8 cellular contexts compared by ENCODE assay signal in the genomic region with DNA sequence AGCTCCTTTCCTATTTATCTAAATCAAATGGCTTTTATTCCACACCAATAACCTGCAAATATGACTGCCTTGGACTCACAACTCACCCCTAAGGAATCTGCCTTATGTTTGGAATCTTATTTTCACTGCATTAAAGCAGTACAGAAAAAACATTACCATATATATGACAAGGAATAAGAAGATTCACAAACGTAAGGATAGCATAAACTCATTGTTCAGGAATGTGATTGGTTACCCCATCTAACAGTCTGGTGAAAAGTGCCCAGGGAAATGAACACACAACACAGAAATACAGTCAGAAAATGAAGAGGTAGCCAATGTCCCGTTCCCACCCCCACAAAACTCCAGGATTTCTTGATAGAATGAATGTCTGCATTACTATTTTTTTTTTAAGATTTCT. TPM values are rescaled to one million over a fixed set of nuclear protein-coding genes. Genes with fewer than 3 reads are reported as not detected.
DNase-seq lines count a peak whose midpoint lies in the region; ATAC-seq and TF ChIP-seq lines count a peak whose summit lies in the region.
"Had no signal": no experiment of that assay in that cellular context is flagged by ENCODE, and none has a peak within 500 bp of the region (broad histone marks: within the 10 kb centered on the region; RNA-seq: fewer than 3 reads in every experiment).

No MANE protein-coding gene starts in this region.

- TF ChIP-seq POLR2A in uterus (IDR thresholded peaks at IDR 0.05) = no peak

- DNase-seq in GM23248 (peak; percentile 67), RWPE2 (ENCODE audit: low spot score) (no peak), epithelial cell of esophagus (ENCODE audit: low read depth) (peak; percentile 54), retinal pigment epithelial cell (ENCODE audit: low read depth) (peak; percentile 8), uterus (no peak), OCI-M1 (lab: John Stamatoyannopoulos, UW) (no peak), midbrain (lab: John Stamatoyannopoulos, UW) (no peak)
- DNase-seq: activated CD4-positive, CD25-positive, alpha-beta regulatory T cell had no signal

- no peaks in the 10 kb centered on the region for H4K20me1 ChIP-seq in GM23248 (ENCODE audit: insufficient read depth)

- peak overlapping the region; percentile 97 for H3K9ac ChIP-seq in GM23248

- in situ Hi-C loops in GM23248 (cut with MboI) = no loop called here

- H3K4me1 ChIP-seq in GM23248 (ENCODE audit: insufficient read depth) (peaks cover 30% of the 10 kb centered on the region), RWPE2 (ENCODE audit: insufficient read depth, poor library complexity, severe bottlenecking) (peaks cover 21% of the 10 kb centered on the region), uterus (peaks cover 4% of the 10 kb centered on the region in 2 donors)

- no peak overlapping the region for H2AFZ ChIP-seq in GM23248

- intact Hi-C loops in uterus (cut with DNase I; ENCODE audit: low total_unique reads) = no loop called here

- H3K36me3 ChIP-seq in GM23248 (ENCODE audit: low read depth) (no peaks in the 10 kb centered on the region; the same call in 1 of the 2 replicates), RWPE2 (ENCODE audit: low read depth) (peaks cover 4% of the 10 kb centered on the region; the same call in 1 of the 2 replicates), uterus (no peaks in the 10 kb centered on the region)

- H3K4me2 ChIP-seq in GM23248 (ENCODE audit: unreplicated experiment) = peak overlapping the region; percentile 98

- H3K79me2 ChIP-seq in GM23248 (ENCODE audit: insufficient read depth) = peaks cover 74% of the 10 kb centered on the region

- TF ChIP-seq CTCF in RWPE2 (IDR thresholded peaks at IDR 0.05; ENCODE audit: poor library complexity, severe bottlenecking) (no peak), epithelial cell of esophagus (IDR thresholded peaks at IDR 0.05; ENCODE audit: insufficient read depth, low read depth, low read length, missing control alignments) (no peak), retinal pigment epithelial cell (conservative IDR thresholded peaks at IDR 0.05; ENCODE audit: low read depth, low read length) (no peak), uterus (IDR thresholded peaks at IDR 0.05) (no peak)

- H3K9me3 ChIP-seq in GM23248 (ENCODE audit: low read depth) (no peaks in the 10 kb centered on the region), RWPE2 (ENCODE audit: severe bottlenecking) (no peaks in the 10 kb centered on the region), uterus (no peaks in the 10 kb centered on the region)

- H3K27me3 ChIP-seq in GM23248 (replicated peaks; ENCODE audit: insufficient read depth) = no peaks in the 10 kb centered on the region
- no peaks in the 10 kb centered on the region for H3K27me3 ChIP-seq in RWPE2 (ENCODE audit: insufficient read depth, poor library complexity, severe bottlenecking)
- no peaks in the 10 kb centered on the region for H3K27me3 ChIP-seq in uterus

- H3K27ac ChIP-seq in GM23248 (peak overlapping the region; percentile 94), RWPE2 (ENCODE audit: poor library complexity, severe bottlenecking) (peak overlapping the region; percentile 83), uterus (peak overlapping the region in 1 of 2 donors; percentile 15)

- no peaks in the 10 kb centered on the region for H3K9me2 ChIP-seq in GM23248 (ENCODE audit: insufficient read depth)

- 18 to 23% methylated on average over 2 of the region's 2 CpGs for WGBS in GM23248 (ENCODE audit: low coverage in 1 of 2, low lambda C conversion rate in 2 of 2, missing lambda C conversion rate in 2 of 2), 2 experiments

- H3K4me3 ChIP-seq in GM23248 (peak overlapping the region; percentile 92), RWPE2 (ENCODE audit: severe bottlenecking) (no peak overlapping the region), epithelial cell of esophagus (ENCODE audit: low read length) (peak overlapping the region; percentile 8), retinal pigment epithelial cell (ENCODE audit: low read length) (peak overlapping the region; percentile 5), uterus (peak overlapping the region in 1 of 2 donors; percentile 14)

- peaks cover 27% of the 10 kb centered on the region for H3F3A ChIP-seq in GM23248 (ENCODE audit: insufficient read depth)

- ATAC-seq in RWPE2 (ENCODE audit: low read depth) = peak; percentile 27

RNA-seq across cellular contexts. Expression of gene PPP3CB, which starts 2.0 kb away (rescaled TPM):
- 29.5 and 37.6 TPM in 2 replicates for total RNA-seq in GM23248 (2014; rRNA removed; shearing (Covaris generic))
- polyA plus RNA-seq in GM23248 (2016; fragmentation: Nextera tagmentation; extraction: Ambion mirVana) = 21.2 and 23.7 TPM in 2 replicates
- total RNA-seq in uterus = 10 to 100 TPM; 40.0 to 80.5 (median 70.1) TPM

Comparison
In these comparisons a context has a peak if more than half of its experiments do, and no peak if none do; other contexts are left out.
1. DNase-seq: peak in GM23248 (single experiment), epithelial cell of esophagus (single experiment) and retinal pigment epithelial cell (single experiment); none in RWPE2 (single experiment), uterus (0 of 2), OCI-M1 (single experiment) and midbrain (single experiment).